In the genomic region with DNA sequence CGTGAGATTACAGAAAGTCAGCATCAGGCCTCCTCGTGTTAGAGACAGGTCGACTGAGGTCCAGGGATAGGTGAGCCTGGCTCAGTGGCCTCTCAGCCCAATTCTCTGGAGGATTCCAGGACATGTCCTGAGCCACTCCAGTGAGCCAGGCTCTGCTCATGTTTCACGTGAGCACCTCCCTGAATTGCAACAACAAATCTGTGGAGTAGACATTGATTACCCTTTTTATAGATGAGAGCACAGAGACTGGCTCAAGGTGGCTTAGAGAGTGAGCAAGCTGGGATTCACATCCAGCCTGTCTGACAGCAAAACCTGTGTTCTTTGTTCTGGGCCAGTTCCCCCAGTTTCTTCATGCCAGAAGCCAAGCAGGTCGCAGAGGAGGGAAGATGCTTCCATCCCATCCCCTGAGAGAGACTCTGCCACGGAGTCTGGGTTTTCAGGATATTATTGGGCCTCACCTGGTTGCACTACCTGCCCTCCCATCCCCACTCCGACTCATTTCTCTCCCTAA, we compare ENCODE assay signal across 17 cellular contexts. TPM values are rescaled to one million over a fixed set of nuclear protein-coding genes. Genes with fewer than 3 reads are reported as not detected.
DNase-seq lines count a peak whose midpoint lies in the region; ATAC-seq and TF ChIP-seq lines count a peak whose summit lies in the region.
"Had no signal": no experiment of that assay in that cellular context is flagged by ENCODE, and none has a peak within 500 bp of the region (broad histone marks: within the 10 kb centered on the region; RNA-seq: fewer than 3 reads in every experiment).

No MANE protein-coding gene starts in this region.

- no peaks in the 10 kb centered on the region for H3K9me2 ChIP-seq in GM23338 (ENCODE audit: insufficient read depth)

- no peaks in the 10 kb centered on the region for H3K27me3 ChIP-seq in GM23338 (ENCODE audit: insufficient read depth)
- H3K27me3 ChIP-seq in right cardiac atrium (ENCODE audit: control insufficient read depth, insufficient read depth): no peaks in the 10 kb centered on the region
- no peaks in the 10 kb centered on the region for H3K27me3 ChIP-seq in gastrocnemius medialis
- H3K27me3 ChIP-seq: pancreas had no signal

- H3K4me1 ChIP-seq in GM23338 (ENCODE audit: insufficient read depth): no peaks in the 10 kb centered on the region
- H3K4me1 ChIP-seq in right cardiac atrium (ENCODE audit: control insufficient read depth, insufficient read depth, low read length): peaks cover 24% of the 10 kb centered on the region
- H3K4me1 ChIP-seq in gastrocnemius medialis: peaks cover 27 to 37% of the 10 kb centered on the region in 2 donors
- H3K4me1 ChIP-seq: pancreas had no signal

- H3K36me3 ChIP-seq in GM23338 (ENCODE audit: insufficient read depth) (no peaks in the 10 kb centered on the region), gastrocnemius medialis (no peaks in the 10 kb centered on the region)
- H3K36me3 ChIP-seq: pancreas had no signal

- H3K9me3 Mint-ChIP-seq in GM23338 (peaks cover 8% of the 10 kb centered on the region), brain (peaks cover 8 to 16% (median 10%) of the 10 kb centered on the region in 5 experiments)
- peaks cover 2% of the 10 kb centered on the region for H3K9me3 Mint-ChIP-seq in activated CD4-positive, alpha-beta T cell treated with anti-CD3 and anti-CD28 coated beads, Interleukin-2, amount 10 ng/mL, durations not matched to agents 7 days and 5 days

- no peak for DNase-seq in GM23338 (ENCODE audit: low spot score)
- DNase-seq in right cardiac atrium: peak in 2 of 3 donors; percentile 18 to 20
- peak in 1 of 2 donors; percentile 19 for DNase-seq in gastrocnemius medialis
- DNase-seq in activated CD4-positive, alpha-beta T cell treated with anti-CD3 and anti-CD28 coated beads, Interleukin-2, amount 10 ng/mL, durations not matched to agents 7 days and 5 days: no peak
- DNase-seq: activated CD4-positive, alpha-beta memory T cell treated with anti-CD3 and anti-CD28 coated beads, Interleukin-2, amount 10 ng/mL, durations not matched to agents 7 days and 5 days; activated gamma-delta T cell treated with Interleukin-2 at 50 U/mL for 16 hours; central memory CD4-positive, alpha-beta T cell; NCI-H1436 treated with DMSO at 0.1 percent for 48 hours; NCI-H524 had no signal

- no peak overlapping the region for H3K4me2 ChIP-seq in GM23338
- H3K4me2 ChIP-seq: BLaER1 treated with 17β-estradiol and CSF1 and Interleukin-3, amounts not matched to agents 10 nM and 100 nM; KMS-11 had no signal

- TF ChIP-seq POLR2A in gastrocnemius medialis (IDR thresholded peaks at IDR 0.05): no peak

- H3K9me3 ChIP-seq in right cardiac atrium (ENCODE audit: control insufficient read depth, low read length) (no peaks in the 10 kb centered on the region), gastrocnemius medialis (no peaks in the 10 kb centered on the region)
- H3K9me3 ChIP-seq: pancreas had no signal

- H2AFZ ChIP-seq in GM23338: peak overlapping the region; percentile 32; the same call in 1 of the 2 replicates

- TF ChIP-seq CTCF in GM23338 (conservative IDR thresholded peaks at IDR 0.05; ENCODE audit: low read depth in 2 of 2) (no peak), brain (conservative IDR thresholded peaks at IDR 0.05) (no peak), gastrocnemius medialis (IDR thresholded peaks at IDR 0.05 in 4 of 5, conservative IDR thresholded peaks at IDR 0.05 in 1 of 5) (no peak)

- in situ Hi-C loops in gastrocnemius medialis (cut with MboI; ENCODE audit: low sequenced_read_pairs in 4 of 4): no loop called here

- no peaks in the 10 kb centered on the region for H3K4me1 Mint-ChIP-seq in GM23338
- H3K4me1 Mint-ChIP-seq in brain: peaks cover 42% of the 10 kb centered on the region
- H3K4me1 Mint-ChIP-seq in activated CD4-positive, alpha-beta T cell treated with anti-CD3 and anti-CD28 coated beads, Interleukin-2, amount 10 ng/mL, durations not matched to agents 7 days and 5 days: no peaks in the 10 kb centered on the region
- H3K4me1 Mint-ChIP-seq: activated CD4-positive, alpha-beta memory T cell treated with anti-CD3 and anti-CD28 coated beads, Interleukin-2, amount 10 ng/mL, durations not matched to agents 7 days and 5 days had no signal

- ATAC-seq in GM23338 (no peak), right cardiac atrium (peak in 1 of 2 donors; percentile 5), gastrocnemius medialis (peak; percentile 16 to 19), HG03159 (IDR thresholded peaks at IDR 0.05; ENCODE audit: unreplicated experiment) (no peak), GM21529 (IDR thresholded peaks at IDR 0.05; ENCODE audit: unreplicated experiment) (no peak), GM18861 (IDR thresholded peaks at IDR 0.05; ENCODE audit: unreplicated experiment) (no peak)

- H3K4me3 Mint-ChIP-seq in GM23338 (no peak overlapping the region), brain (peak overlapping the region in 2 of 5 experiments; percentile 54 to 66)
- no peak overlapping the region for H3K4me3 Mint-ChIP-seq in activated CD4-positive, alpha-beta T cell treated with anti-CD3 and anti-CD28 coated beads, Interleukin-2, amount 10 ng/mL, durations not matched to agents 7 days and 5 days
- H3K4me3 Mint-ChIP-seq: activated CD4-positive, alpha-beta memory T cell treated with anti-CD3 and anti-CD28 coated beads, Interleukin-2, amount 10 ng/mL, durations not matched to agents 7 days and 5 days; T-helper 2 cell treated with Interferon-gamma antibody and Interleukin-4, amounts not matched to agents 5 μg/mL and 100 μg/mL, for 36 hours had no signal

- H3K27me3 Mint-ChIP-seq in GM23338 (ENCODE audit: insufficient read depth, low read depth, poor library complexity): peaks cover 4% of the 10 kb centered on the region
- H3K27me3 Mint-ChIP-seq in brain: peaks cover 6% of the 10 kb centered on the region
- H3K27me3 Mint-ChIP-seq in activated CD4-positive, alpha-beta T cell treated with anti-CD3 and anti-CD28 coated beads, Interleukin-2, amount 10 ng/mL, durations not matched to agents 7 days and 5 days: no peaks in the 10 kb centered on the region

- no peak overlapping the region for H3K27ac ChIP-seq in GM23338 (ENCODE audit: low read depth)
- peak overlapping the region; percentile 73 for H3K27ac ChIP-seq in right cardiac atrium (ENCODE audit: low read length)
- peak overlapping the region; percentile 33 to 65 (median 60) for H3K27ac ChIP-seq in gastrocnemius medialis
- H3K27ac ChIP-seq: BLaER1 treated with 17β-estradiol and CSF1 and Interleukin-3, amounts not matched to agents 10 nM and 100 nM; KMS-11; pancreas had no signal

- H3F3A ChIP-seq in GM23338 (replicated peaks; ENCODE audit: low read depth): no peaks in the 10 kb centered on the region

- POLR2A ChIA-PET in activated CD4-positive, alpha-beta T cell treated with anti-CD3 and anti-CD28 coated beads, Interleukin-2, amount 10 ng/mL, durations not matched to agents 7 days and 5 days (lab: Charles Lee): no interaction called here

- WGBS in right cardiac atrium: 68% methylated on average over 7 of the region's 7 CpGs

- H3K4me3 ChIP-seq in GM23338 (no peak overlapping the region), right cardiac atrium (ENCODE audit: low read length) (no peak overlapping the region), gastrocnemius medialis (no peak overlapping the region)
- H3K4me3 ChIP-seq: BLaER1 treated with 17β-estradiol and CSF1 and Interleukin-3, amounts not matched to agents 10 nM and 100 nM; pancreas had no signal

- no peak overlapping the region for H3K27ac Mint-ChIP-seq in GM23338
- peak overlapping the region; percentile 40 to 96 (median 83) for H3K27ac Mint-ChIP-seq in brain
- no peak overlapping the region for H3K27ac Mint-ChIP-seq in activated CD4-positive, alpha-beta T cell treated with anti-CD3 and anti-CD28 coated beads, Interleukin-2, amount 10 ng/mL, durations not matched to agents 7 days and 5 days
- H3K27ac Mint-ChIP-seq: activated CD4-positive, alpha-beta memory T cell treated with anti-CD3 and anti-CD28 coated beads, Interleukin-2, amount 10 ng/mL, durations not matched to agents 7 days and 5 days; T-helper 2 cell treated with Interferon-gamma antibody and Interleukin-4, amounts not matched to agents 5 μg/mL and 100 μg/mL, for 36 hours had no signal

- CTCF ChIA-PET in activated CD4-positive, alpha-beta T cell treated with anti-CD3 and anti-CD28 coated beads, Interleukin-2, amount 10 ng/mL, durations not matched to agents 7 days and 5 days (lab: Charles Lee): interaction anchor here (1.0 to 1.8 kb wide), 2 partner anchors 8 to 9 kb away, joined by 3 to 4 read pairs; no protein-coding TSS in a partner anchor

- H3K36me3 Mint-ChIP-seq in GM23338 (ENCODE audit: low read depth) (no peaks in the 10 kb centered on the region), brain (peaks cover 13% of the 10 kb centered on the region)
- no peaks in the 10 kb centered on the region for H3K36me3 Mint-ChIP-seq in activated CD4-positive, alpha-beta T cell treated with anti-CD3 and anti-CD28 coated beads, Interleukin-2, amount 10 ng/mL, durations not matched to agents 7 days and 5 days (ENCODE audit: low read depth)

- H3K79me2 ChIP-seq in GM23338 (replicated peaks; ENCODE audit: insufficient read depth): no peaks in the 10 kb centered on the region

- H4K20me1 ChIP-seq in GM23338 (replicated peaks; ENCODE audit: insufficient read depth): no peaks in the 10 kb centered on the region
- H4K20me1 ChIP-seq: BLaER1 treated with 17β-estradiol and CSF1 and Interleukin-3, amounts not matched to agents 10 nM and 100 nM had no signal

- intact Hi-C loops in right cardiac atrium (cut with DNase I) (no loop called here), gastrocnemius medialis (cut with DNase I; ENCODE audit: low total_unique reads) (no loop called here)

TF ChIP-seq in GM23338, 12 proteins besides CTCF, POLR2A, EP300 and RAD21:
- no peak for TF ChIP-seq EZH2phosphoT487 (IDR thresholded peaks at IDR 0.05; ENCODE audit: unreplicated experiment)
- no peak for TF ChIP-seq NANOG (IDR thresholded peaks at IDR 0.05; ENCODE audit: borderline replicate concordance)

RNA-seq across cellular contexts. Expression of a gene that starts 46.4 kb away (rescaled TPM):
- total RNA-seq in GM23338 (2014; rRNA removed; shearing (Covaris generic)): 15.0 and 16.8 TPM in 2 replicates
- polyA plus RNA-seq in GM23338 (2016; fragmentation: Nextera tagmentation; extraction: Ambion mirVana): 6.0 and 7.2 TPM in 2 replicates
- polyA plus RNA-seq in brain (ENCODE audit: insufficient read depth, low read depth, low replicate concordance): 46.7 TPM
- total RNA-seq in right cardiac atrium: 10 to 100 TPM; 21.8 to 26.4 (median 25.3) TPM
- 29.8 TPM for polyA plus RNA-seq in right cardiac atrium
- 10 to 100 TPM; 16.6 to 26.9 (median 19.4) TPM for total RNA-seq in gastrocnemius medialis
- 10 to 100 TPM; 14.1 to 14.4 TPM for total RNA-seq in activated CD4-positive, alpha-beta T cell treated with anti-CD3 and anti-CD28 coated beads, Interleukin-2, amount 10 ng/mL, durations not matched to agents 7 days and 5 days

Comparison
In these comparisons a context has a peak if more than half of its experiments do, and no peak if none do; other contexts are left out.
1. ATAC-seq: peak in gastrocnemius medialis (2 of 2); none in GM23338 (single experiment), HG03159 (single experiment), GM21529 (single experiment) and GM18861 (single experiment).
2. DNase-seq: peak in right cardiac atrium (2 of 3); none in GM23338 (single experiment) and activated CD4-positive, alpha-beta T cell treated with anti-CD3 and anti-CD28 coated beads, Interleukin-2, amount 10 ng/mL, durations not matched to agents 7 days and 5 days (single experiment).
3. H3K27ac Mint-ChIP-seq: peak in brain (5 of 5); none in GM23338 (single experiment) and activated CD4-positive, alpha-beta T cell treated with anti-CD3 and anti-CD28 coated beads, Interleukin-2, amount 10 ng/mL, durations not matched to agents 7 days and 5 days (single experiment).